Comparison of ENCODE assay signal across 19 cellular contexts in the genomic region with DNA sequence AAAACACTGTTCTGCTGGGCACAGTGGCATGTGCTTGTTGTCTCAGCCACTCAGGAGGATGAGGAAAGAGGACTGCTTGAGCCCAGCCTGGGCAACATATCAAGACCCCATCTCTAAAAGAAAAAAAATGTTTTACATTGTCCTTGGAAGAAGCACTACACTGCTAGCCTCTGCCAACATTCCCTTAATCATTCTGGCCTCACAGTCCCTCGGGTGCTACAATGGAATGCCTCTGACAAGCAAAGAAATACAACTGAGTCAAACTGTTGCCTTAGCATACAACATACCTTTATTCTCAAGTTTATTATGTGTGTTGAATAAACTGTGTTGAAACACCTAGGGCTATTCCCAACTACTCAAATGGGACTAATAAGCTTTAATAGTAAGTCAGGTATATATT.
"Had no signal": no experiment of that assay in that cellular context is flagged by ENCODE, and none has a peak within 500 bp of the region (broad histone marks: within the 10 kb centered on the region; RNA-seq: fewer than 3 reads in every experiment).

No MANE protein-coding gene starts in this region.

- H3K27me3 Mint-ChIP-seq: activated CD4-positive, alpha-beta T cell treated with anti-CD3 and anti-CD28 coated beads for 36 hours; activated naive CD8-positive, alpha-beta T cell treated with anti-CD3 and anti-CD28 coated beads, Interleukin-2, amount 10 ng/mL, durations not matched to agents 7 days and 5 days; stimulated activated naive CD8-positive, alpha-beta T cell treated with anti-CD3 and anti-CD28 coated beads, Interleukin-15, amount 100 ng/mL, for 72 hours; type B pancreatic cell had no signal

- H3K4me1 ChIP-seq: body of pancreas, left lung had no signal

- H3K9me3 ChIP-seq: body of pancreas, left lung had no signal

- H3K4me1 Mint-ChIP-seq: nephron had no signal

- H3K27ac ChIP-seq: body of pancreas, coronary artery, left lung had no signal

- H3K9me3 Mint-ChIP-seq: activated naive CD8-positive, alpha-beta T cell treated with anti-CD3 and anti-CD28 coated beads, Interleukin-2, amount 10 ng/mL, durations not matched to agents 7 days and 5 days; activated T-helper 2 cell treated with anti-CD3 and anti-CD28 coated beads, Interferon-gamma antibody, Interleukin-2, Interleukin-4, amounts not matched to agents 10 μg/mL and 5 μg/mL and 100 μg/mL, durations not matched to agents 14 hours and 24 hours and 36 hours; nephron; stimulated activated naive CD8-positive, alpha-beta T cell treated with anti-CD3 and anti-CD28 coated beads, Interleukin-15, amount 100 ng/mL, for 72 hours; T-helper 2 cell treated with Interferon-gamma antibody and Interleukin-4, amounts not matched to agents 5 μg/mL and 100 μg/mL, for 36 hours; type B pancreatic cell had no signal

- H3K27ac Mint-ChIP-seq: activated CD4-positive, alpha-beta T cell treated with anti-CD3 and anti-CD28 coated beads for 36 hours; activated naive CD8-positive, alpha-beta T cell treated with anti-CD3 and anti-CD28 coated beads, Interleukin-2, amount 10 ng/mL, durations not matched to agents 7 days and 5 days; activated T-helper 2 cell treated with anti-CD3 and anti-CD28 coated beads, Interferon-gamma antibody, Interleukin-2, Interleukin-4, amounts not matched to agents 10 μg/mL and 5 μg/mL and 100 μg/mL, durations not matched to agents 14 hours and 24 hours and 36 hours; nephron; stimulated activated naive CD8-positive, alpha-beta T cell treated with anti-CD3 and anti-CD28 coated beads, Interleukin-15, amount 100 ng/mL, for 72 hours; T-helper 2 cell treated with Interferon-gamma antibody and Interleukin-4, amounts not matched to agents 5 μg/mL and 100 μg/mL, for 36 hours; type B pancreatic cell had no signal

- ATAC-seq: activated CD4-positive, alpha-beta T cell treated with anti-CD3 and anti-CD28 coated beads for 36 hours; body of pancreas; esophagus mucosa; left lung; stimulated activated naive CD8-positive, alpha-beta T cell treated with anti-CD3 and anti-CD28 coated beads, Interleukin-15, amount 100 ng/mL, for 72 hours had no signal

- DNase-seq: activated CD4-positive, alpha-beta T cell treated with anti-CD3 and anti-CD28 coated beads for 36 hours; activated CD4-positive, alpha-beta T cell treated with anti-CD3 and anti-CD28 coated beads, Interleukin-2, amount 50 U/mL, for 48 hours; activated naive CD4-positive, alpha-beta T cell treated with Interleukin-2 at 50 U/mL for 16 hours; activated naive CD8-positive, alpha-beta T cell treated with anti-CD3 and anti-CD28 coated beads, Interleukin-2, amount 10 ng/mL, durations not matched to agents 7 days and 5 days; body of pancreas; central memory CD4-positive, alpha-beta T cell; head of caudate nucleus; left lung; mammary epithelial cell; midbrain; stimulated activated CD4-positive, alpha-beta T cell treated with anti-CD3 and anti-CD28 coated beads, Interleukin-12 subunit alpha, Interleukin-12 subunit beta, amount 100 ng/mL, for 4 hours; stimulated activated CD4-positive, alpha-beta T cell treated with anti-CD3 and anti-CD28 coated beads, Interleukin-2, amount 100 ng/mL, for 24 hours; stimulated activated naive CD8-positive, alpha-beta T cell treated with anti-CD3 and anti-CD28 coated beads, Interleukin-15, amount 100 ng/mL, for 72 hours had no signal

- H3K4me3 ChIP-seq: body of pancreas, coronary artery, left lung had no signal

- H3K27me3 ChIP-seq: body of pancreas, left lung had no signal

- H3K4me3 Mint-ChIP-seq: activated CD4-positive, alpha-beta T cell treated with anti-CD3 and anti-CD28 coated beads for 36 hours; activated naive CD8-positive, alpha-beta T cell treated with anti-CD3 and anti-CD28 coated beads, Interleukin-2, amount 10 ng/mL, durations not matched to agents 7 days and 5 days; nephron; stimulated activated naive CD8-positive, alpha-beta T cell treated with anti-CD3 and anti-CD28 coated beads, Interleukin-15, amount 100 ng/mL, for 72 hours; T-helper 2 cell treated with Interferon-gamma antibody and Interleukin-4, amounts not matched to agents 5 μg/mL and 100 μg/mL, for 36 hours; type B pancreatic cell had no signal
